Comparison of ENCODE assay signal across 8 cellular contexts in the genomic region with DNA sequence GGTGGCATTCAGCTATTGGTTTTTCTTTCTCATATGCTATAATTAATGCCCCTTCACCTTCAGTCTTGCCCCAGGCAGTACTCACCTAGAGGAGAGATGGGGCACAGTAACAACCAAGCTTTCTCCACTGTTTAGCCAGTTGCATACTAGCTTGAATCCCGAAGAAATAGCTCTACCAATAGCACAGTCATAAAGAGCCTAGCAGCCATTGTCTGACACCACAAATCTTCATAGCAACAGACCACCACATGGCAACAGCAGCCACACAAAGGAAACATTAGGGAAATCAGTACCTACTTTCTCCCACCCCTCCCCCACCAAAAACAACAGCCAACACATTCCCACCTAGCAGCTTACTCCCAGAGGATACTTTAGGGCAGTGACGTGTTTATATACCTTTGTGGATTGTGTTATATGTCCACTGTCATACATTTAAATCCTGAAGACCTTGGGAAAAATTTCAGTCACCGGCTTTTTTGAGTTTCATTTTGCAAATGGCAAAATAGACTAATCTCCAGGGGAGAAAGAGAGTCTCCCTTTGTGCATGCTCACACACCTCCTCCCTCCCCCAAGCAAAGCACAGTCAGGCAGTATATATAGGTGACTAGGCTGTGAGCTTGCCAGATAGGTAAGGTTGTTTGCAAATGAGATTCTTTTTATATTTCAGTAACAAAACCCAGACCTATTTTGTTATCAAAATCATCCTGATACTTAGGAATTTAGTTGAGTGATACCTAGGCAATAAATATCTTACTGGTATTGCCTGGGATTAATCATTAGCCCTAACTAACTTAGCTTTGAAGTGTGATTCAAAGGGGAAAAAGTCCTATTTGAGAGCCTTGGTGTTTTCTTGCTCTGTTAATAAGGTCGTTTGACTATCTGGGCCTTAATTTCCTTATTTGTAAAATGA.
DNase-seq lines count a peak whose midpoint lies in the region; ATAC-seq and TF ChIP-seq lines count a peak whose summit lies in the region.

No MANE protein-coding gene starts in this region.

- CTCF ChIA-PET in CD8-positive, alpha-beta T cell (lab: Charles Lee), result interaction anchor here (0.8 to 2.7 kb wide), 6 partner anchors 8 to 208 kb away, joined by 3 to 11 read pairs (median 4); no protein-coding TSS in a partner anchor
- CTCF ChIA-PET in activated CD8-positive, alpha-beta T cell treated with anti-CD3 and anti-CD28 coated beads for 36 hours (lab: Charles Lee), result interaction anchor here (0.9 to 2.9 kb wide), 10 partner anchors 9 to 247 kb away, joined by 3 to 13 read pairs (median 4); a partner anchor contains a TSS

- peak overlapping the region; percentile 23 for H3K4me3 ChIP-seq in CD8-positive, alpha-beta T cell (ENCODE audit: low read depth, low read length)
- H3K4me3 ChIP-seq in HL-60 (replicated peaks; ENCODE audit: insufficient read depth, low read length) (no peak overlapping the region), iPS-15b (ENCODE audit: low read depth, low read length) (peak overlapping the region; percentile 21)

- intact Hi-C loops in CD8-positive, alpha-beta T cell (cut with DNase I, micrococcal nuclease), result loop anchor here in 1 of 2 experiments (1.0 to 2.0 kb wide), 2 partner anchors 13 to 16 kb away; no protein-coding TSS in a partner anchor
- intact Hi-C loops in activated CD8-positive, alpha-beta T cell treated with anti-CD3 and anti-CD28 coated beads for 36 hours (cut with micrococcal nuclease), result loop anchor here (10.0 kb wide), 1 partner anchor 190 kb away; no protein-coding TSS in a partner anchor

- peak overlapping the region; percentile 27 for H3K9ac ChIP-seq in iPS-15b (ENCODE audit: low read depth, low read length)

- H3K4me1 ChIP-seq in CD8-positive, alpha-beta T cell (ENCODE audit: insufficient read depth, low read length), result peaks cover 74% of the 10 kb centered on the region
- peaks cover 26% of the 10 kb centered on the region for H3K4me1 ChIP-seq in iPS-15b (ENCODE audit: control insufficient read depth, insufficient read depth, low read length)

- peaks cover 5% of the 10 kb centered on the region for H3K36me3 ChIP-seq in CD8-positive, alpha-beta T cell (ENCODE audit: insufficient read depth, low read length)
- peaks cover 2% of the 10 kb centered on the region for H3K36me3 ChIP-seq in iPS-15b (ENCODE audit: control insufficient read depth, insufficient read depth, low read length)

- H3K9me3 Mint-ChIP-seq in CD8-positive, alpha-beta T cell, result peaks cover 3% of the 10 kb centered on the region
- H3K9me3 Mint-ChIP-seq in activated CD8-positive, alpha-beta T cell treated with anti-CD3 and anti-CD28 coated beads for 36 hours, result peaks cover 7% of the 10 kb centered on the region

- H3K27me3 Mint-ChIP-seq in CD8-positive, alpha-beta T cell (ENCODE audit: low read depth), result no peaks in the 10 kb centered on the region
- no peaks in the 10 kb centered on the region for H3K27me3 Mint-ChIP-seq in activated CD8-positive, alpha-beta T cell treated with anti-CD3 and anti-CD28 coated beads for 36 hours

- peaks cover 72% of the 10 kb centered on the region for H3K4me1 Mint-ChIP-seq in CD8-positive, alpha-beta T cell (ENCODE audit: low read depth)
- H3K4me1 Mint-ChIP-seq in activated CD8-positive, alpha-beta T cell treated with anti-CD3 and anti-CD28 coated beads for 36 hours (ENCODE audit: low read depth), result peaks cover 64% of the 10 kb centered on the region

- peak overlapping the region; percentile 68 for H3K4me3 Mint-ChIP-seq in CD8-positive, alpha-beta T cell
- H3K4me3 Mint-ChIP-seq in activated CD8-positive, alpha-beta T cell treated with anti-CD3 and anti-CD28 coated beads for 36 hours, result peak overlapping the region; percentile 31

- no peaks in the 10 kb centered on the region for H3K27me3 ChIP-seq in CD8-positive, alpha-beta T cell (ENCODE audit: insufficient read depth, low read length)
- H3K27me3 ChIP-seq in HL-60 (ENCODE audit: insufficient read depth, poor library complexity, severe bottlenecking), result no peaks in the 10 kb centered on the region
- no peaks in the 10 kb centered on the region for H3K27me3 ChIP-seq in iPS-15b (ENCODE audit: control insufficient read depth, insufficient read depth, low read length)

- peak overlapping the region; percentile 36 for H3K27ac ChIP-seq in CD8-positive, alpha-beta T cell (ENCODE audit: low read depth, low read length)
- H3K27ac ChIP-seq in HL-60 (replicated peaks), result peak overlapping the region; percentile 46; the same call in 1 of the 2 replicates

- peak overlapping the region; percentile 86 for H3K27ac Mint-ChIP-seq in CD8-positive, alpha-beta T cell
- peak overlapping the region; percentile 82 for H3K27ac Mint-ChIP-seq in activated CD8-positive, alpha-beta T cell treated with anti-CD3 and anti-CD28 coated beads for 36 hours

- POLR2A ChIA-PET in CD8-positive, alpha-beta T cell (lab: Charles Lee), result interaction anchor here (0.6 to 1.3 kb wide), 10 partner anchors 9 to 343 kb away, joined by 3 to 5 read pairs (median 3); a partner anchor contains a TSS
- POLR2A ChIA-PET in activated CD8-positive, alpha-beta T cell treated with anti-CD3 and anti-CD28 coated beads for 36 hours (lab: Charles Lee), result interaction anchor here (0.5 to 3.2 kb wide), 11 partner anchors 10 to 248 kb away, joined by 3 to 16 read pairs (median 3); no protein-coding TSS in a partner anchor

- H3K9me3 ChIP-seq in CD8-positive, alpha-beta T cell (ENCODE audit: low read length), result no peaks in the 10 kb centered on the region
- H3K9me3 ChIP-seq in iPS-15b (ENCODE audit: control insufficient read depth, insufficient read depth, low read length), result no peaks in the 10 kb centered on the region

- DNase-seq in CD8-positive, alpha-beta T cell, result peak in 3 of 7 experiments; percentile 27 to 35 (median 30)
- DNase-seq in HL-60 (ENCODE audit: low read depth in 1 of 2, low spot score in 1 of 2), result no peak
- peak; percentile 77 for DNase-seq in activated CD8-positive, alpha-beta T cell treated with anti-CD3 and anti-CD28 coated beads for 36 hours
- peak; percentile 11 for DNase-seq in stimulated activated naive CD4-positive, alpha-beta T cell treated with Interleukin-2 at 50 U/mL for 16 hours (lab: John Stamatoyannopoulos, UW)
- DNase-seq in germinal center (ENCODE audit: low spot score), result no peak

- peak; percentile 64 for ATAC-seq in CD8-positive, alpha-beta T cell
- ATAC-seq in GM19452 (IDR thresholded peaks at IDR 0.05; ENCODE audit: unreplicated experiment) (peak; percentile 68), HG03025 (IDR thresholded peaks at IDR 0.05; ENCODE audit: low FRiP score, unreplicated experiment) (no peak)
- ATAC-seq in activated CD8-positive, alpha-beta T cell treated with anti-CD3 and anti-CD28 coated beads for 36 hours, result peak; percentile 57

- TF ChIP-seq CTCF in CD8-positive, alpha-beta T cell (IDR thresholded peaks at IDR 0.05), result no peak
- no peak for TF ChIP-seq CTCF in HL-60 (IDR thresholded peaks at IDR 0.05; ENCODE audit: insufficient read depth, low read length)
- no peak for TF ChIP-seq CTCF in activated CD8-positive, alpha-beta T cell treated with anti-CD3 and anti-CD28 coated beads for 36 hours (IDR thresholded peaks at IDR 0.05)

- H3K36me3 Mint-ChIP-seq in CD8-positive, alpha-beta T cell, result peaks cover 33% of the 10 kb centered on the region
- H3K36me3 Mint-ChIP-seq in activated CD8-positive, alpha-beta T cell treated with anti-CD3 and anti-CD28 coated beads for 36 hours (ENCODE audit: low read depth), result peaks cover 27% of the 10 kb centered on the region

Comparison
In these comparisons a context has a peak if more than half of its experiments do, and no peak if none do; other contexts are left out.
1. DNase-seq: peak in activated CD8-positive, alpha-beta T cell treated with anti-CD3 and anti-CD28 coated beads for 36 hours (single experiment) and stimulated activated naive CD4-positive, alpha-beta T cell treated with Interleukin-2 at 50 U/mL for 16 hours (single experiment); none in HL-60 (0 of 2) and germinal center (single experiment).